19 cellular contexts compared by ENCODE assay signal in the genomic region with DNA sequence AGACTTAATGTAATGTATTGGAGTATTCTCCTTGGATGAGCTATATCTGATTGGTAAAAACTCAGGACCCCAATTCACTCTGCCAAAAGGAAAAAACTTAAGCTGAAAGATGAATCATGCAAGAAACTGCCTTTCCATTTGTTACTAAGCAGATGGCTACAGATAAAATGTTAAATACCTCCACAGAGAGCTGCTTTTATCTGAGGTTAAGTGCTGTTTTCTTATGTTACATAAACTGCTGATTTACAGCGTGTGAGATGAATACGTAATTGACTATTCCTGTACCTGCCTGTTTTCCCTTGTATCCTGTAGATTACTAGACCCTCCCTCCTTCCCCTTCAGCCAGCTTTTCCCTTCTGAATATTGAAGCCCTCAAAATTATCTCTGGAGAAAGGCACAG. TPM values are rescaled to one million over a fixed set of nuclear protein-coding genes. Genes with fewer than 3 reads are reported as not detected.
DNase-seq lines count a peak whose midpoint lies in the region; ATAC-seq and TF ChIP-seq lines count a peak whose summit lies in the region.
"Had no signal": no experiment of that assay in that cellular context is flagged by ENCODE, and none has a peak within 500 bp of the region (broad histone marks: within the 10 kb centered on the region; RNA-seq: fewer than 3 reads in every experiment).

No MANE protein-coding gene starts in this region.

- no peak overlapping the region for H3K9ac ChIP-seq in GM23248

- intact Hi-C loops in Right ventricle myocardium inferior (cut with DNase I): no loop called here
- intact Hi-C loops in spleen (cut with DNase I; ENCODE audit: low total_unique reads): no loop called here

- H2AFZ ChIP-seq in GM23248: no peak overlapping the region
- H2AFZ ChIP-seq: GM23338 had no signal

- 0 to 3% methylated on average over 2 of the region's 2 CpGs for WGBS in GM23248 (ENCODE audit: low coverage in 1 of 2, low lambda C conversion rate in 2 of 2, missing lambda C conversion rate in 2 of 2), 2 experiments
- 36 to 89% (median 71%) methylated on average over 2 of the region's 2 CpGs for whole genome bisulfite sequencing in spleen, 5 donors

- H3K4me3 ChIP-seq in GM23248: no peak overlapping the region
- no peak overlapping the region for H3K4me3 ChIP-seq in fibroblast of the aortic adventitia (ENCODE audit: low read depth, low read length)
- H3K4me3 ChIP-seq in spleen: no peak overlapping the region
- H3K4me3 ChIP-seq: GM23338 had no signal

- H3F3A ChIP-seq in GM23248 (ENCODE audit: insufficient read depth): no peaks in the 10 kb centered on the region

- H3K9me2 ChIP-seq in GM23248 (ENCODE audit: insufficient read depth): no peaks in the 10 kb centered on the region

- no peak overlapping the region for H3K4me2 ChIP-seq in GM23248 (ENCODE audit: unreplicated experiment)
- H3K4me2 ChIP-seq: GM23338 had no signal

- no peaks in the 10 kb centered on the region for H4K20me1 ChIP-seq in GM23248 (ENCODE audit: insufficient read depth)

- in situ Hi-C loops in GM23248 (cut with MboI): no loop called here

- H3K27me3 ChIP-seq in GM23248 (replicated peaks; ENCODE audit: insufficient read depth) (peaks cover 4% of the 10 kb centered on the region; the same call in 1 of the 2 replicates), spleen (replicated peaks in 1 of 7) (no peaks in the 10 kb centered on the region)

- ATAC-seq in Right ventricle myocardium inferior: no peak
- ATAC-seq: GM23338 had no signal

- H3K36me3 ChIP-seq in GM23248 (ENCODE audit: low read depth) (no peaks in the 10 kb centered on the region), spleen (no peaks in the 10 kb centered on the region)

- no peaks in the 10 kb centered on the region for H3K79me2 ChIP-seq in GM23248 (ENCODE audit: insufficient read depth)

- peak; percentile 8 for DNase-seq in GM23248
- peak; percentile 24 for DNase-seq in amniotic epithelial cell (ENCODE audit: low read depth)
- DNase-seq in fibroblast of the aortic adventitia (ENCODE audit: low read depth): peak; percentile 34
- DNase-seq in mesothelial cell of epicardium (ENCODE audit: low spot score in 2 of 2, unreplicated experiment in 2 of 2): no peak
- no peak for DNase-seq in AG08395 (ENCODE audit: low spot score)
- no peak for DNase-seq in DMS79 (lab: John Stamatoyannopoulos, UW)
- no peak for DNase-seq in Right ventricle myocardium inferior (ENCODE audit: missing footprints)
- no peak for DNase-seq in spleen
- DNase-seq: ACHN; AML-193; Caco-2; CD4-positive, alpha-beta T cell; GDM1; HCEC 1CT had no signal

- no peak overlapping the region for H3K4me3 Mint-ChIP-seq in mesothelial cell of epicardium
- H3K4me3 Mint-ChIP-seq: CD4-positive, alpha-beta T cell; GM23338 had no signal

- no peak for TF ChIP-seq POLR2A in spleen (IDR thresholded peaks at IDR 0.05)

- H3K4me1 Mint-ChIP-seq in mesothelial cell of epicardium: peaks cover 4% of the 10 kb centered on the region
- H3K4me1 Mint-ChIP-seq: GM23338 had no signal

- H3K9me3 ChIP-seq in GM23248 (ENCODE audit: low read depth) (no peaks in the 10 kb centered on the region), spleen (peaks cover 0 to 34% (median 29%) of the 10 kb centered on the region in 8 donors)
- H3K9me3 ChIP-seq: Caco-2 had no signal

- H3K27ac ChIP-seq in GM23248: no peak overlapping the region
- no peak overlapping the region for H3K27ac ChIP-seq in spleen
- H3K27ac ChIP-seq: HL-60 had no signal

- peak overlapping the region; percentile 36 for H3K27ac Mint-ChIP-seq in mesothelial cell of epicardium
- H3K27ac Mint-ChIP-seq: CD4-positive, alpha-beta T cell; GM23338 had no signal

- no peaks in the 10 kb centered on the region for H3K36me3 Mint-ChIP-seq in mesothelial cell of epicardium

- H3K27me3 Mint-ChIP-seq in mesothelial cell of epicardium (ENCODE audit: low read depth): peaks cover 3% of the 10 kb centered on the region

- no peaks in the 10 kb centered on the region for H3K4me1 ChIP-seq in GM23248 (ENCODE audit: insufficient read depth)
- no peaks in the 10 kb centered on the region for H3K4me1 ChIP-seq in spleen
- H3K4me1 ChIP-seq: Caco-2 had no signal

- peaks cover 11% of the 10 kb centered on the region for H3K9me3 Mint-ChIP-seq in mesothelial cell of epicardium

- no peak for TF ChIP-seq CTCF in fibroblast of the aortic adventitia (IDR thresholded peaks at IDR 0.05; ENCODE audit: insufficient read depth, low read length)
- TF ChIP-seq CTCF in mesothelial cell of epicardium (IDR thresholded peaks at IDR 0.05; ENCODE audit: unreplicated experiment): no peak
- no peak for TF ChIP-seq CTCF in spleen (IDR thresholded peaks at IDR 0.05 in 8 of 11, conservative IDR thresholded peaks at IDR 0.05 in 3 of 11)

RNA-seq across cellular contexts. Expression of gene CLCA4, which starts 49.4 kb away (rescaled TPM):
- not detected in 2 replicates for total RNA-seq in GM23248 (2014; rRNA removed; shearing (Covaris generic))
- polyA plus RNA-seq in GM23248 (2016; fragmentation: Nextera tagmentation; extraction: Ambion mirVana) (not detected in 2 replicates), spleen (under 1 TPM; 0.03 to 0.22 (median 0.09) TPM)
- total RNA-seq in fibroblast of the aortic adventitia (ENCODE audit: low replicate concordance) (not detected in 2 replicates), mesothelial cell of epicardium (0.07 TPM in 1 of 3 replicates, not detected in the others), Right ventricle myocardium inferior (not detected), spleen (under 1 TPM in 1 of 7 donors, not detected in 6; 0.10 TPM)
- total RNA-seq: Caco-2; CD4-positive, alpha-beta T cell; Daoy; GM23338; HT1080 had no signal
- polyA plus RNA-seq: BJ, GM23338 had no signal

Comparison
In these comparisons a context has a peak if more than half of its experiments do, and no peak if none do; other contexts are left out.
1. DNase-seq: peak in GM23248 (single experiment), amniotic epithelial cell (single experiment) and fibroblast of the aortic adventitia (single experiment); none in mesothelial cell of epicardium (0 of 2), AG08395 (single experiment), DMS79 (single experiment), Right ventricle myocardium inferior (single experiment) and spleen (single experiment).